ENCODE assay signal across 20 cellular contexts in genomic region chr9:135508211-135508820, GRCh38. TPM values are rescaled to one million over a fixed set of nuclear protein-coding genes. Genes with fewer than 3 reads are reported as not detected.
DNase-seq lines count a peak whose midpoint lies in the region; ATAC-seq and TF ChIP-seq lines count a peak whose summit lies in the region.
"Had no signal": no experiment of that assay in that cellular context is flagged by ENCODE, and none has a peak within 500 bp of the region (broad histone marks: within the 10 kb centered on the region; RNA-seq: fewer than 3 reads in every experiment).

No MANE protein-coding gene starts in this region.

- DNase-seq in H9 (peak; percentile 23), Peyer's patch (peak in 2 of 3 donors; percentile 15 to 24), islet precursor cell (peak; percentile 31), posterior vena cava (ENCODE audit: low spot score) (peak; percentile 63), NCI-H146 (lab: John Stamatoyannopoulos, UW) (no peak)
- DNase-seq in stimulated activated CD4-positive, alpha-beta T cell treated with anti-CD3 and anti-CD28 coated beads, Interleukin-4, amount 100 ng/mL, for 4 hours = no peak
- DNase-seq: DMS79 treated with DMSO at 0.1 percent for 48 hours; GM23248; KBM-7; NCI-H1048; NCI-H2107; NCI-H345; NCI-H69; NK-92 treated with Interleukin-12 subunit alpha and Interleukin-12 subunit beta, amount 100 ng/mL, for 24 hours; OCI-M1 had no signal

- no peaks in the 10 kb centered on the region for H4K20me1 ChIP-seq in H9 (ENCODE audit: control insufficient read depth, insufficient read depth, insufficient read length)

- no peak overlapping the region for H2BK15ac ChIP-seq in H9 (ENCODE audit: low read depth, low read length)

- no peak for TF ChIP-seq POLR2A in Peyer's patch (IDR thresholded peaks at IDR 0.05)

- H2AFZ ChIP-seq in H9 (ENCODE audit: low read length) = no peak overlapping the region
- H2AFZ ChIP-seq: GM23248 had no signal

- no peak overlapping the region for H3K4me2 ChIP-seq in H9 (ENCODE audit: insufficient read depth, insufficient read length, low read length)

- no peak for ATAC-seq in HG02884 (IDR thresholded peaks at IDR 0.05; ENCODE audit: unreplicated experiment)

- no peak overlapping the region for H3K4me3 Mint-ChIP-seq in H9
- H3K4me3 Mint-ChIP-seq: B cell; CD4-positive, alpha-beta T cell had no signal

- H3K4me1 Mint-ChIP-seq in H9 = peaks cover 5 to 11% of the 10 kb centered on the region in 2 experiments; a peak in 1 of 4 replicates

- no peak overlapping the region for H2BK120ac ChIP-seq in H9 (ENCODE audit: low read depth, low read length, poor library complexity, severe bottlenecking)

- H3K36me3 Mint-ChIP-seq in H9 (ENCODE audit: insufficient read depth in 1 of 3, low read depth in 3 of 3) = peaks cover 6 to 19% (median 18%) of the 10 kb centered on the region in 3 experiments; a peak in 6 of 7 replicates

- no peak overlapping the region for H2BK5ac ChIP-seq in H9 (ENCODE audit: insufficient read length, low read length)

- H3K18ac ChIP-seq in H9 (ENCODE audit: insufficient read length, low read depth, low read length) = no peak overlapping the region

- H4K8ac ChIP-seq in H9 (replicated peaks; ENCODE audit: insufficient read length, low read depth, low read length) = no peak overlapping the region

- H4K91ac ChIP-seq in H9 (ENCODE audit: insufficient read length, low read depth, low read length) = no peak overlapping the region

- H3K79me1 ChIP-seq in H9 (ENCODE audit: insufficient read depth, low read depth, low read length, poor library complexity, severe bottlenecking) = no peaks in the 10 kb centered on the region

- no peaks in the 10 kb centered on the region for H3K79me2 ChIP-seq in H9 (ENCODE audit: insufficient read depth, low read length)

- H3K27ac Mint-ChIP-seq in H9 = no peak overlapping the region; a peak in 2 of 7 replicates
- H3K27ac Mint-ChIP-seq: B cell; CD4-positive, alpha-beta T cell had no signal

- H3K9ac ChIP-seq in H9 (ENCODE audit: extremely low read depth, insufficient read length, low read length) = no peak overlapping the region
- H3K9ac ChIP-seq: GM23248 had no signal

- H3K27me3 Mint-ChIP-seq in H9 (ENCODE audit: low read depth) = no peaks in the 10 kb centered on the region
- H3K27me3 Mint-ChIP-seq: B cell; CD4-positive, alpha-beta T cell had no signal

- H3K23me2 ChIP-seq in H9 (ENCODE audit: insufficient read length, low read depth, low read length, poor library complexity, severe bottlenecking) = no peaks in the 10 kb centered on the region

- H3K27me3 ChIP-seq in H9 (ENCODE audit: insufficient read depth, low read length) = no peaks in the 10 kb centered on the region
- H3K27me3 ChIP-seq in Peyer's patch = no peaks in the 10 kb centered on the region

- H3K9me3 ChIP-seq in H9 (ENCODE audit: control insufficient read depth, low read depth, low read length) (no peaks in the 10 kb centered on the region), Peyer's patch (no peaks in the 10 kb centered on the region)

- no CpG with 5 or more reads among the region's 9 CpGs for WGBS in H9 (ENCODE audit: extremely low coverage, insufficient read length, low lambda C conversion rate)

- intact Hi-C loops in posterior vena cava (cut with DNase I) = no loop called here

- no peak overlapping the region for H3K14ac ChIP-seq in H9 (ENCODE audit: insufficient read depth, low read length)

- H3K27ac ChIP-seq in H9 (ENCODE audit: insufficient read length, low read depth, low read length) (no peak overlapping the region), Peyer's patch (no peak overlapping the region)
- H3K27ac ChIP-seq: GM23248, RWPE1 had no signal

- no peaks in the 10 kb centered on the region; a peak in 1 of 5 replicates for H3K9me3 Mint-ChIP-seq in H9

- no peak overlapping the region for H4K5ac ChIP-seq in H9 (ENCODE audit: insufficient read length, low read depth, low read length)

- 0 out of 2 replicates have a peak, but pooled peaks cover 2% of the 10 kb centered on the region for H3K4me1 ChIP-seq in H9 (ENCODE audit: insufficient read depth, low read length)
- no peaks in the 10 kb centered on the region for H3K4me1 ChIP-seq in Peyer's patch

- TF ChIP-seq CTCF in H9 (conservative IDR thresholded peaks at IDR 0.05) = no peak
- TF ChIP-seq CTCF in Peyer's patch (IDR thresholded peaks at IDR 0.05) = no peak

- H2BK12ac ChIP-seq in H9 (ENCODE audit: insufficient read length, low read depth, low read length) = no peak overlapping the region

- no peak overlapping the region for H3K4ac ChIP-seq in H9 (ENCODE audit: low read depth, low read length)

- H2BK20ac ChIP-seq in H9 (ENCODE audit: low read depth, low read length, poor library complexity, severe bottlenecking) = no peak overlapping the region

- no peak overlapping the region for H3K23ac ChIP-seq in H9 (ENCODE audit: insufficient read length, low read depth, low read length)

- peaks cover 0 to 18% (median 0%) of the 10 kb centered on the region in 3 donors for H3K36me3 ChIP-seq in Peyer's patch

- H3K4me3 ChIP-seq in Peyer's patch = no peak overlapping the region
- H3K4me3 ChIP-seq: GM23248 had no signal

- no peak overlapping the region for H2AK5ac ChIP-seq in H9 (ENCODE audit: insufficient read length, low read length)

- H3K56ac ChIP-seq in H9 (ENCODE audit: insufficient read length, low read depth, low read length) = no peak overlapping the region

- H3T11ph ChIP-seq in H9 (ENCODE audit: low read length) = no peak overlapping the region

RNA-seq across cellular contexts. Expression of gene MRPS2, which starts 7.8 kb away (rescaled TPM):
- total RNA-seq in H9 (2021) (81.0 and 84.2 TPM in 2 replicates), Peyer's patch (10 to 100 TPM; 22.3 to 42.7 (median 32.4) TPM), posterior vena cava (10 to 100 TPM; 15.9 to 16.3 TPM)

RNA-seq across cellular contexts. Expression of gene LCN1, which starts 12.9 kb away (rescaled TPM):
- total RNA-seq in H9 (2021) (not detected in 2 replicates), Peyer's patch (not detected), posterior vena cava (1 to 10 TPM in 1 of 2 donors, not detected in 1; 2.4 TPM)
- total RNA-seq: B cell; CD4-positive, alpha-beta T cell; GM23248; M059J had no signal

RNA-seq across cellular contexts. Expression of gene PPP1R26, which starts 28.7 kb away (rescaled TPM):
- total RNA-seq in H9 (2021) (34.0 and 38.0 TPM in 2 replicates), Peyer's patch (10 to 100 TPM; 12.4 to 34.0 (median 18.7) TPM), posterior vena cava (1 to 10 TPM; 8.0 to 8.9 TPM)

RNA-seq across cellular contexts. Expression of gene OBP2A, which starts 37.6 kb away (rescaled TPM):
- total RNA-seq in H9 (2021) (not detected in 2 replicates), Peyer's patch (not detected), posterior vena cava (not detected)
- total RNA-seq: B cell; CD4-positive, alpha-beta T cell; GM23248; M059J had no signal

RNA-seq across cellular contexts. Expression of gene PAEP, which starts 53.2 kb away (rescaled TPM):
- not detected in 2 replicates for total RNA-seq in H9 (2021)
- total RNA-seq in Peyer's patch = not detected
- not detected for total RNA-seq in posterior vena cava
- total RNA-seq: B cell; CD4-positive, alpha-beta T cell; GM23248; M059J had no signal

Comparison
In these comparisons a context has a peak if more than half of its experiments do, and no peak if none do; other contexts are left out.
1. DNase-seq: peak in H9 (single experiment), Peyer's patch (2 of 3), islet precursor cell (single experiment) and posterior vena cava (single experiment); none in stimulated activated CD4-positive, alpha-beta T cell treated with anti-CD3 and anti-CD28 coated beads, Interleukin-4, amount 100 ng/mL, for 4 hours (0 of 2) and NCI-H146 (single experiment).